ENCODE assay signal across 2 cellular contexts in genomic region chr22:45104313-45104712, GRCh38.
TF ChIP-seq lines count a peak whose summit lies in the region.

No MANE protein-coding gene starts in this region.

TF ChIP-seq in HepG2, 621 proteins besides CTCF, POLR2A, EP300 and RAD21:
- TF ChIP-seq NKX3-1 (CRISPR knock-in tag; IDR thresholded peaks at IDR 0.05) (no peak), ZBED4 (CRISPR knock-in tag; IDR thresholded peaks at IDR 0.05; ENCODE audit: borderline replicate concordance) (no peak), NCOA2 (CRISPR knock-in tag; IDR thresholded peaks at IDR 0.05) (no peak), MNT (IDR thresholded peaks at IDR 0.05) (peak; percentile 97), CENPT (CRISPR knock-in tag; IDR thresholded peaks at IDR 0.05; ENCODE audit: low read depth) (no peak)
TF ChIP-seq in HepG2: peak in this region for 1.

TF ChIP-seq in H1, 55 proteins besides CTCF, POLR2A, EP300 and RAD21:
- TF ChIP-seq SP1 (IDR thresholded peaks at IDR 0.05; ENCODE audit: low read depth, low read length) = no peak
- no peak for TF ChIP-seq GTF2F1 (IDR thresholded peaks at IDR 0.05; ENCODE audit: borderline replicate concordance, low read depth, low read length)
- TF ChIP-seq KDM4A (IDR thresholded peaks at IDR 0.05; ENCODE audit: low read depth, low read length, severe bottlenecking) = no peak
- TF ChIP-seq RFX5 (IDR thresholded peaks at IDR 0.05; ENCODE audit: borderline replicate concordance, low read depth, low read length) = no peak
- no peak for TF ChIP-seq SP2 (IDR thresholded peaks at IDR 0.05; ENCODE audit: low read length)
- TF ChIP-seq POLR2AphosphoS5 (IDR thresholded peaks at IDR 0.05; ENCODE audit: low read depth, low read length) = no peak
- no peak for TF ChIP-seq ATF2 (IDR thresholded peaks at IDR 0.05; ENCODE audit: low read length)
- no peak for TF ChIP-seq SAP30 (IDR thresholded peaks at IDR 0.05; ENCODE audit: insufficient read depth, insufficient replicate concordance, low read length)
- TF ChIP-seq NANOG (IDR thresholded peaks at IDR 0.05; ENCODE audit: insufficient read depth, low read depth, low read length, poor library complexity, severe bottlenecking) = no peak
- TF ChIP-seq SIN3A (conservative IDR thresholded peaks at IDR 0.05 in 1 of 2, IDR thresholded peaks at IDR 0.05 in 1 of 2; ENCODE audit: low read depth in 1 of 2, low read length in 2 of 2) = no peak
- no peak for TF ChIP-seq CBX8 (IDR thresholded peaks at IDR 0.05; ENCODE audit: borderline replicate concordance, low read depth, low read length)
- no peak for TF ChIP-seq POU5F1 (IDR thresholded peaks at IDR 0.05; ENCODE audit: low read depth, low read length)
- TF ChIP-seq PHF8 (conservative IDR thresholded peaks at IDR 0.05; ENCODE audit: low read depth, low read length) = no peak
- TF ChIP-seq HDAC6 (IDR thresholded peaks at IDR 0.05; ENCODE audit: low read depth, low read length) = no peak
- no peak for TF ChIP-seq RNF2 (IDR thresholded peaks at IDR 0.05; ENCODE audit: borderline replicate concordance, low read depth, low read length, missing control alignments, poor library complexity, severe bottlenecking)
- no peak for TF ChIP-seq MAX (IDR thresholded peaks at IDR 0.05)
- no peak for TF ChIP-seq TAF7 (optimal IDR thresholded peaks at IDR 0.05; ENCODE audit: borderline replicate concordance, low read depth, low read length)
- TF ChIP-seq TCF12 (IDR thresholded peaks at IDR 0.05; ENCODE audit: low read depth, low read length) = no peak
- TF ChIP-seq BRCA1 (IDR thresholded peaks at IDR 0.05; ENCODE audit: low read depth, low read length) = no peak
